In the genomic region with DNA sequence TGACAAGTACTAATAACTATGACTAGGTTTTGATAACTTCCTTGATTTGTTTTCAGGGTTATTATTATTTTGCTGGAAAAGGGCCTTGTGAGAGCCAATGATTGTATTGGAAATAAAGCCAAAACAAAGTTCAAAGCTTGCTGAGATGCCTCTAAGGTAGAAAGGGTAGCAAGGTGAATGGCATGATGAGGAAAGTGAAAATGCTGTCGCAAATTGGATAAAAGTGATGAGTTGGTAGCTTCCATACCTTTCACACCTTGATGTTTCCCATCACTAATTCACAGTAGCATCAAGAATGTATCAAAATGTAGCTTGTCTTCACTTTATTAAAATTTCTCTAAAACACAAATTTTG, we compare ENCODE assay signal across 34 cellular contexts.
"Had no signal": no experiment of that assay in that cellular context is flagged by ENCODE, and none has a peak within 500 bp of the region (broad histone marks: within the 10 kb centered on the region; RNA-seq: fewer than 3 reads in every experiment).

No MANE protein-coding gene starts in this region.

- H3K36me3 ChIP-seq: adrenal gland, brain microvascular endothelial cell, breast epithelium had no signal

- H3K27me3 ChIP-seq: adrenal gland, body of pancreas, brain microvascular endothelial cell, breast epithelium had no signal

- H3K4me3 ChIP-seq: adrenal gland, body of pancreas, breast epithelium had no signal

- ATAC-seq: activated CD8-positive, alpha-beta T cell treated with anti-CD3 and anti-CD28 coated beads for 36 hours; activated naive CD4-positive, alpha-beta T cell treated with anti-CD3 and anti-CD28 coated beads, Interleukin-2, amount 50 U/mL, for 72 hours; activated T-cell treated with anti-CD3 and anti-CD28 coated beads, Interleukin-2, amount 50 U/mL, for 4 hours; activated T-cell treated with anti-CD3 and anti-CD28 coated beads, Interleukin-2, amount 50 U/mL, for 72 hours; activated T-helper 17 cell treated with anti-CD3 and anti-CD28 coated beads, Interleukin-2, amount 50 U/mL, for 72 hours; body of pancreas had no signal

- H3K4me1 ChIP-seq: adrenal gland, body of pancreas, breast epithelium had no signal

- FAIRE-seq: astrocyte, TTC549 had no signal

- DNase-seq: activated B cell treated with CpG ODN at 0.5 μM for 24 hours; activated CD4-positive, alpha-beta memory T cell treated with anti-CD3 and anti-CD28 coated beads for 36 hours; activated CD4-positive, alpha-beta T cell treated with anti-CD3 and anti-CD28 coated beads for 4 hours; activated CD4-positive, alpha-beta T cell treated with anti-CD3 and anti-CD28 coated beads, Interleukin-2, amount 10 ng/mL, durations not matched to agents 24 days and 14 days; activated CD4-positive, alpha-beta T cell treated with anti-CD3 and anti-CD28 coated beads, Interleukin-2, amount 50 U/mL, for 1 hour; activated CD4-positive, alpha-beta T cell treated with anti-CD3 and anti-CD28 coated beads, Interleukin-2, amount 50 U/mL, for 4 hours; activated CD4-positive, CD25-positive, alpha-beta regulatory T cell treated with anti-CD3 and anti-CD28 coated beads, Interleukin-2, amount 50 U/mL, for 72 hours; activated CD8-positive, alpha-beta memory T cell treated with anti-CD3 and anti-CD28 coated beads, Interleukin-2, amount 50 U/mL, for 4 hours; activated CD8-positive, alpha-beta T cell treated with anti-CD3 and anti-CD28 coated beads for 36 hours; activated effector memory CD4-positive, alpha-beta T cell treated with anti-CD3 and anti-CD28 coated beads, Interleukin-2, amount 50 U/mL, for 16 hours; activated gamma-delta T cell treated with Interleukin-2 at 50 U/mL for 16 hours; activated naive CD4-positive, alpha-beta T cell; activated naive CD4-positive, alpha-beta T cell treated with anti-CD3 and anti-CD28 coated beads for 36 hours; activated naive CD4-positive, alpha-beta T cell treated with anti-CD3 and anti-CD28 coated beads, Interleukin-2, amount 50 U/mL, for 16 hours; activated naive CD8-positive, alpha-beta T cell treated with anti-CD3 and anti-CD28 coated beads for 36 hours; activated T-cell treated with anti-CD3 and anti-CD28 coated beads for 4 hours; activated T-cell treated with anti-CD3 and anti-CD28 coated beads, Interleukin-2, amount 50 U/mL, for 1 hour; activated T-cell treated with anti-CD3 and anti-CD28 coated beads, Interleukin-2, amount 50 U/mL, for 4 hours; activated T-cell treated with anti-CD3 and anti-CD28 coated beads, Interleukin-2, amount 50 U/mL, for 72 hours; adrenal gland; amniotic stem cell; aorta; body of pancreas; brain microvascular endothelial cell; central memory CD4-positive, alpha-beta T cell; T-helper 1 cell; T-helper 2 cell; T-helper 9 cell had no signal

- H3K27ac ChIP-seq: adrenal gland, body of pancreas, brain microvascular endothelial cell, breast epithelium, VCaP had no signal

- H3K9me3 ChIP-seq: adrenal gland, body of pancreas, breast epithelium had no signal
